1 cellular context compared by ENCODE assay signal in the genomic region with DNA sequence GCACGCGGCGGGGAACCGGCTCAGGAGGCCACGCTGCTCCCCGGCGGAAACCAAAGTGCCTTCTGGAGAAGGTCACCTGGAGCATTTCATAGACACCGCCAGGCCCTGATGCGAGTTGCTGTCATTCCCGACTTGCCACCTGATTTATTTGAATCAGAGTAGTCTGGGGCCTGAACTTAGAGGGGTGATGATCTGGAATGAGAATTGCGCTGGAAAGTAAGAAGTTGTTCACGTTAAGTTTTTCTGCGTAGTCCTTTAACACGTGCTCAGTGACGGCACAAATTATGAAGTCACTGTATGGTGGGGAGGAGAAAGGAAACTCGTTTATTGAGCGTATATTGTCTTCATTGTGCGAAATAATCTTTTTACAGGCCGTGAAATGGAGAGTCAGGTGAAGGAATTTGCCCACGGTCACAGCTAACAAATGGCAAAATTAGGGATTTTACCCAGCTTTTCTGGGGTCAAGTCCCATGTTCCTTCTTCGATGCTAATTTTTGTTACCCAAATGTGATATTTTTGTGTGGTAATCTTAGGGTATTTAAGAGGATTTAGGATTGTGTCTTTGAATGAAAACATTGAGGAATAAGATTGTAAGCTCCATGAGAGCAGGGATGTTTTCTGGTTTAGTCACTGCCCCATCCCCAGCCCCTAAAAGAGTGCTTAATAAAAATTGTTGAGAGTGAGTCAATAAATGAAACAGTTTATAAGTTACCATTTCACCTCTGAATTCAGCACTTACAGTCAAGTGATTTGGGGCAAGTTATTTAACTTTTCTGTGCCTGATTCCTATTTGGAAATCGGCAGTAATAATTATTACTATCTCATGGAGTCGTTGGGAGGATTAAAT.
TF ChIP-seq lines count a peak whose summit lies in the region.

No MANE protein-coding gene starts in this region.

TF ChIP-seq in SK-N-SH, 30 proteins besides CTCF, POLR2A, EP300 and RAD21:
- TF ChIP-seq, protein P1, sequence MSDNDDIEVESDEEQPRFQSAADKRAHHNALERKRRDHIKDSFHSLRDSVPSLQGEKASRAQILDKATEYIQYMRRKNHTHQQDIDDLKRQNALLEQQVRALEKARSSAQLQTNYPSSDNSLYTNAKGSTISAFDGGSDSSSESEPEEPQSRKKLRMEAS (IDR thresholded peaks at IDR 0.05; ENCODE audit: low read depth) = peak; percentile 76
- TF ChIP-seq POLR2AphosphoS5 (IDR thresholded peaks at IDR 0.05; ENCODE audit: low read depth, low read length) = no peak
- TF ChIP-seq, protein P2, sequence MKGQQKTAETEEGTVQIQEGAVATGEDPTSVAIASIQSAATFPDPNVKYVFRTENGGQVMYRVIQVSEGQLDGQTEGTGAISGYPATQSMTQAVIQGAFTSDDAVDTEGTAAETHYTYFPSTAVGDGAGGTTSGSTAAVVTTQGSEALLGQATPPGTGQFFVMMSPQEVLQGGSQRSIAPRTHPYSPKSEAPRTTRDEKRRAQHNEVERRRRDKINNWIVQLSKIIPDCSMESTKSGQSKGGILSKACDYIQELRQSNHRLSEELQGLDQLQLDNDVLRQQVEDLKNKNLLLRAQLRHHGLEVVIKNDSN (IDR thresholded peaks at IDR 0.05; ENCODE audit: borderline replicate concordance, low read depth) = 0 out of 2 replicates have a peak, but pooled peaks have one; percentile 5
- TF ChIP-seq SMC3 (IDR thresholded peaks at IDR 0.05; ENCODE audit: low read depth, low read length) = no peak
- TF ChIP-seq RCOR1 (IDR thresholded peaks at IDR 0.05; ENCODE audit: low read length) = no peak
- TF ChIP-seq FOXJ3 (CRISPR knock-in tag; IDR thresholded peaks at IDR 0.05) = 0 out of 2 replicates have a peak, but pooled peaks have one; percentile 10
- TF ChIP-seq, protein P3, sequence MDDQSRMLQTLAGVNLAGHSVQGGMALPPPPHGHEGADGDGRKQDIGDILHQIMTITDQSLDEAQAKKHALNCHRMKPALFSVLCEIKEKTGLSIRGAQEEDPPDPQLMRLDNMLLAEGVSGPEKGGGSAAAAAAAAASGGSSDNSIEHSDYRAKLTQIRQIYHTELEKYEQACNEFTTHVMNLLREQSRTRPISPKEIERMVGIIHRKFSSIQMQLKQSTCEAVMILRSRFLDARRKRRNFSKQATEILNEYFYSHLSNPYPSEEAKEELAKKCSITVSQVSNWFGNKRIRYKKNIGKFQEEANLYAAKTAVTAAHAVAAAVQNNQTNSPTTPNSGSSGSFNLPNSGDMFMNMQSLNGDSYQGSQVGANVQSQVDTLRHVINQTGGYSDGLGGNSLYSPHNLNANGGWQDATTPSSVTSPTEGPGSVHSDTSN (IDR thresholded peaks at IDR 0.05) = no peak
- TF ChIP-seq, protein P4, sequence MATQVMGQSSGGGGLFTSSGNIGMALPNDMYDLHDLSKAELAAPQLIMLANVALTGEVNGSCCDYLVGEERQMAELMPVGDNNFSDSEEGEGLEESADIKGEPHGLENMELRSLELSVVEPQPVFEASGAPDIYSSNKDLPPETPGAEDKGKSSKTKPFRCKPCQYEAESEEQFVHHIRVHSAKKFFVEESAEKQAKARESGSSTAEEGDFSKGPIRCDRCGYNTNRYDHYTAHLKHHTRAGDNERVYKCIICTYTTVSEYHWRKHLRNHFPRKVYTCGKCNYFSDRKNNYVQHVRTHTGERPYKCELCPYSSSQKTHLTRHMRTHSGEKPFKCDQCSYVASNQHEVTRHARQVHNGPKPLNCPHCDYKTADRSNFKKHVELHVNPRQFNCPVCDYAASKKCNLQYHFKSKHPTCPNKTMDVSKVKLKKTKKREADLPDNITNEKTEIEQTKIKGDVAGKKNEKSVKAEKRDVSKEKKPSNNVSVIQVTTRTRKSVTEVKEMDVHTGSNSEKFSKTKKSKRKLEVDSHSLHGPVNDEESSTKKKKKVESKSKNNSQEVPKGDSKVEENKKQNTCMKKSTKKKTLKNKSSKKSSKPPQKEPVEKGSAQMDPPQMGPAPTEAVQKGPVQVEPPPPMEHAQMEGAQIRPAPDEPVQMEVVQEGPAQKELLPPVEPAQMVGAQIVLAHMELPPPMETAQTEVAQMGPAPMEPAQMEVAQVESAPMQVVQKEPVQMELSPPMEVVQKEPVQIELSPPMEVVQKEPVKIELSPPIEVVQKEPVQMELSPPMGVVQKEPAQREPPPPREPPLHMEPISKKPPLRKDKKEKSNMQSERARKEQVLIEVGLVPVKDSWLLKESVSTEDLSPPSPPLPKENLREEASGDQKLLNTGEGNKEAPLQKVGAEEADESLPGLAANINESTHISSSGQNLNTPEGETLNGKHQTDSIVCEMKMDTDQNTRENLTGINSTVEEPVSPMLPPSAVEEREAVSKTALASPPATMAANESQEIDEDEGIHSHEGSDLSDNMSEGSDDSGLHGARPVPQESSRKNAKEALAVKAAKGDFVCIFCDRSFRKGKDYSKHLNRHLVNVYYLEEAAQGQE (IDR thresholded peaks at IDR 0.05; ENCODE audit: low read depth, low read length) = no peak
TF ChIP-seq in SK-N-SH: peak in this region for 3.
